In genomic region chr5:73532195-73532594, GRCh38 we compare ENCODE assay signal across 25 cellular contexts.
"Had no signal": no experiment of that assay in that cellular context is flagged by ENCODE, and none has a peak within 500 bp of the region (broad histone marks: within the 10 kb centered on the region; RNA-seq: fewer than 3 reads in every experiment).

No MANE protein-coding gene starts in this region.

- H3K27ac Mint-ChIP-seq: activated CD4-positive, alpha-beta memory T cell treated with anti-CD3 and anti-CD28 coated beads, Interleukin-2, amount 10 ng/mL, durations not matched to agents 7 days and 5 days; activated CD4-positive, alpha-beta T cell treated with anti-CD3 and anti-CD28 coated beads, Interleukin-2, amount 10 ng/mL, durations not matched to agents 7 days and 5 days; activated naive CD4-positive, alpha-beta T cell treated with anti-CD3 and anti-CD28 coated beads for 36 hours; activated naive CD4-positive, alpha-beta T cell treated with anti-CD3 and anti-CD28 coated beads, Interleukin-2, amount 50 U/mL, for 72 hours; activated naive CD8-positive, alpha-beta T cell treated with anti-CD3 and anti-CD28 coated beads, Interleukin-2, amount 10 ng/mL, durations not matched to agents 7 days and 5 days; activated T-cell treated with anti-CD3 and anti-CD28 coated beads, Interleukin-2, amount 50 U/mL, for 24 hours; activated T-helper 2 cell treated with anti-CD3 and anti-CD28 coated beads, Interferon-gamma antibody, Interleukin-2, Interleukin-4, amounts not matched to agents 10 μg/mL and 5 μg/mL and 100 μg/mL, durations not matched to agents 14 hours and 24 hours and 36 hours; dendritic cell treated with granulocyte-macrophage colony-stimulating factor and Interleukin-4, amounts not matched to agents 40 ng/mL and 50 ng/mL, for 4 days had no signal

- H3K4me1 Mint-ChIP-seq: activated CD4-positive, alpha-beta memory T cell treated with anti-CD3 and anti-CD28 coated beads, Interleukin-2, amount 10 ng/mL, durations not matched to agents 7 days and 5 days; activated CD4-positive, alpha-beta T cell treated with anti-CD3 and anti-CD28 coated beads, Interleukin-2, amount 10 ng/mL, durations not matched to agents 7 days and 5 days; activated naive CD8-positive, alpha-beta T cell treated with anti-CD3 and anti-CD28 coated beads, Interleukin-2, amount 10 ng/mL, durations not matched to agents 7 days and 5 days; central memory CD8-positive, alpha-beta T cell had no signal

- DNase-seq: activated CD4-positive, alpha-beta memory T cell treated with anti-CD3 and anti-CD28 coated beads, Interleukin-2, amount 10 ng/mL, durations not matched to agents 7 days and 5 days; activated CD4-positive, alpha-beta T cell treated with anti-CD3 and anti-CD28 coated beads for 1 hour; activated CD4-positive, alpha-beta T cell treated with anti-CD3 and anti-CD28 coated beads for 4 hours; activated CD4-positive, alpha-beta T cell treated with anti-CD3 and anti-CD28 coated beads, Interleukin-2, amount 10 ng/mL, durations not matched to agents 7 days and 5 days; activated CD4-positive, alpha-beta T cell treated with anti-CD3 and anti-CD28 coated beads, Interleukin-2, amount 50 U/mL, for 4 hours; activated CD8-positive, alpha-beta memory T cell treated with anti-CD3 and anti-CD28 coated beads, Interleukin-2, amount 50 U/mL, for 48 hours; activated effector memory CD4-positive, alpha-beta T cell treated with anti-CD3 and anti-CD28 coated beads, Interleukin-2, amount 50 U/mL, for 16 hours; activated naive CD4-positive, alpha-beta T cell treated with anti-CD3 and anti-CD28 coated beads for 36 hours; activated naive CD8-positive, alpha-beta T cell treated with anti-CD3 and anti-CD28 coated beads, Interleukin-2, amount 10 ng/mL, durations not matched to agents 7 days and 5 days; activated T-cell treated with anti-CD3 and anti-CD28 coated beads for 4 hours; activated T-cell treated with anti-CD3 and anti-CD28 coated beads, Interleukin-2, amount 50 U/mL, for 24 hours; amniotic stem cell; anterior cingulate cortex; brain microvascular endothelial cell; dorsolateral prefrontal cortex; effector memory CD4-positive, alpha-beta T cell; erythroblast; esophagus squamous epithelium; head of caudate nucleus; T-helper 2 cell had no signal

- H3K4me3 ChIP-seq: coronary artery, dorsolateral prefrontal cortex, esophagus squamous epithelium had no signal

- H3K36me3 ChIP-seq: brain microvascular endothelial cell, esophagus squamous epithelium had no signal

- H3K4me1 ChIP-seq: esophagus squamous epithelium had no signal

- H3K9me3 Mint-ChIP-seq: activated CD4-positive, alpha-beta memory T cell treated with anti-CD3 and anti-CD28 coated beads, Interleukin-2, amount 10 ng/mL, durations not matched to agents 7 days and 5 days; activated CD4-positive, alpha-beta T cell treated with anti-CD3 and anti-CD28 coated beads, Interleukin-2, amount 10 ng/mL, durations not matched to agents 7 days and 5 days; activated naive CD4-positive, alpha-beta T cell treated with anti-CD3 and anti-CD28 coated beads for 36 hours; activated naive CD4-positive, alpha-beta T cell treated with anti-CD3 and anti-CD28 coated beads, Interleukin-2, amount 50 U/mL, for 72 hours; activated naive CD8-positive, alpha-beta T cell treated with anti-CD3 and anti-CD28 coated beads, Interleukin-2, amount 10 ng/mL, durations not matched to agents 7 days and 5 days; activated T-cell treated with anti-CD3 and anti-CD28 coated beads, Interleukin-2, amount 50 U/mL, for 24 hours; activated T-helper 2 cell treated with anti-CD3 and anti-CD28 coated beads, Interferon-gamma antibody, Interleukin-2, Interleukin-4, amounts not matched to agents 10 μg/mL and 5 μg/mL and 100 μg/mL, durations not matched to agents 14 hours and 24 hours and 36 hours; central memory CD8-positive, alpha-beta T cell; dendritic cell treated with granulocyte-macrophage colony-stimulating factor and Interleukin-4, amounts not matched to agents 40 ng/mL and 50 ng/mL, for 4 days had no signal

- H3K4me3 Mint-ChIP-seq: activated CD4-positive, alpha-beta memory T cell treated with anti-CD3 and anti-CD28 coated beads, Interleukin-2, amount 10 ng/mL, durations not matched to agents 7 days and 5 days; activated CD4-positive, alpha-beta T cell treated with anti-CD3 and anti-CD28 coated beads, Interleukin-2, amount 10 ng/mL, durations not matched to agents 7 days and 5 days; activated naive CD4-positive, alpha-beta T cell treated with anti-CD3 and anti-CD28 coated beads for 36 hours; activated naive CD8-positive, alpha-beta T cell treated with anti-CD3 and anti-CD28 coated beads, Interleukin-2, amount 10 ng/mL, durations not matched to agents 7 days and 5 days; activated T-cell treated with anti-CD3 and anti-CD28 coated beads, Interleukin-2, amount 50 U/mL, for 24 hours; central memory CD8-positive, alpha-beta T cell; dendritic cell treated with granulocyte-macrophage colony-stimulating factor and Interleukin-4, amounts not matched to agents 40 ng/mL and 50 ng/mL, for 4 days had no signal

- H3K36me3 Mint-ChIP-seq: activated naive CD4-positive, alpha-beta T cell treated with anti-CD3 and anti-CD28 coated beads, Interleukin-2, amount 50 U/mL, for 72 hours; activated naive CD8-positive, alpha-beta T cell treated with anti-CD3 and anti-CD28 coated beads, Interleukin-2, amount 10 ng/mL, durations not matched to agents 7 days and 5 days had no signal

- ATAC-seq: activated naive CD4-positive, alpha-beta T cell treated with anti-CD3 and anti-CD28 coated beads, Interleukin-2, amount 50 U/mL, for 72 hours had no signal

- H3K27ac ChIP-seq: brain microvascular endothelial cell, coronary artery, dorsolateral prefrontal cortex, esophagus squamous epithelium had no signal

- H3K9me3 ChIP-seq: esophagus squamous epithelium had no signal

- H3K27me3 ChIP-seq: brain microvascular endothelial cell, dorsolateral prefrontal cortex, esophagus squamous epithelium had no signal
